In genomic region chr17:81512984-81513668, GRCh38 we compare ENCODE assay signal across 8 cellular contexts. TPM values are rescaled to one million over a fixed set of nuclear protein-coding genes. Genes with fewer than 3 reads are reported as not detected.
A peak's percentile ranks its signal among the peaks of the same experiment; 100 is the strongest.
DNase-seq lines count a peak whose midpoint lies in the region; ATAC-seq, FAIRE-seq and TF ChIP-seq lines count a peak whose summit lies in the region.

No MANE protein-coding gene starts in this region.

- peak; percentile 72 for DNase-seq in EL
- peak; percentile 49 for DNase-seq in RCC 7860 (ENCODE audit: low spot score)
- peak; percentile 79 for DNase-seq in activated naive CD8-positive, alpha-beta T cell treated with anti-CD3 and anti-CD28 coated beads, Interleukin-2, amount 10 ng/mL, durations not matched to agents 7 days and 5 days
- DNase-seq in heart right ventricle = peak; percentile 59 to 74
- DNase-seq in posterior vena cava (ENCODE audit: low spot score) = peak; percentile 90

- peaks cover 14 to 69% (median 52%) of the 10 kb centered on the region in 9 donors for H3K4me1 ChIP-seq in heart right ventricle

- POLR2A ChIA-PET in activated naive CD8-positive, alpha-beta T cell treated with anti-CD3 and anti-CD28 coated beads, Interleukin-2, amount 10 ng/mL, durations not matched to agents 7 days and 5 days (lab: Charles Lee) = interaction anchor here (0.7 to 6.9 kb wide), 17 partner anchors 10 to 585 kb away, joined by 3 to 50 read pairs (median 3); partner anchors contain the start of genes ARL16, CEP131, FAAP100 and FASN

- no peaks in the 10 kb centered on the region for H3K27me3 ChIP-seq in heart right ventricle

- H3K27ac Mint-ChIP-seq in activated naive CD8-positive, alpha-beta T cell treated with anti-CD3 and anti-CD28 coated beads, Interleukin-2, amount 10 ng/mL, durations not matched to agents 7 days and 5 days = peak overlapping the region; percentile 90

- TF ChIP-seq CTCF in heart right ventricle (IDR thresholded peaks at IDR 0.05) = no peak

- H3K4me1 Mint-ChIP-seq in activated naive CD8-positive, alpha-beta T cell treated with anti-CD3 and anti-CD28 coated beads, Interleukin-2, amount 10 ng/mL, durations not matched to agents 7 days and 5 days = peaks cover 31% of the 10 kb centered on the region

- H3K9me3 ChIP-seq in heart right ventricle = no peaks in the 10 kb centered on the region

- ATAC-seq in HG03469 (IDR thresholded peaks at IDR 0.05; ENCODE audit: unreplicated experiment) (peak; percentile 11), heart right ventricle (peak; percentile 5 to 43 (median 28)), HG03095 (IDR thresholded peaks at IDR 0.05; ENCODE audit: unreplicated experiment) (no peak), GM21526 (IDR thresholded peaks at IDR 0.05; ENCODE audit: low FRiP score, unreplicated experiment) (no peak)
- ATAC-seq in activated naive CD8-positive, alpha-beta T cell treated with anti-CD3 and anti-CD28 coated beads, Interleukin-2, amount 10 ng/mL, durations not matched to agents 7 days and 5 days (ENCODE audit: low read depth) = peak; percentile 27

- H3K4me3 ChIP-seq in heart right ventricle = peak overlapping the region; percentile 73 to 99 (median 94)

- no peaks in the 10 kb centered on the region for H3K9me3 Mint-ChIP-seq in activated naive CD8-positive, alpha-beta T cell treated with anti-CD3 and anti-CD28 coated beads, Interleukin-2, amount 10 ng/mL, durations not matched to agents 7 days and 5 days

- FAIRE-seq in RCC 7860 (lab: Jason Lieb, UNC) = no peak

- H3K36me3 ChIP-seq in heart right ventricle = peaks cover 8 to 44% (median 34%) of the 10 kb centered on the region in 9 donors

- intact Hi-C loops in heart right ventricle (cut with DNase I) (loop anchor here in 1 of 10 donors (2.0 kb wide), 1 partner anchor 118 kb away; the partner anchor contains the start of gene BAHCC1), posterior vena cava (cut with DNase I) (no loop called here)

- H3K36me3 Mint-ChIP-seq in activated naive CD8-positive, alpha-beta T cell treated with anti-CD3 and anti-CD28 coated beads, Interleukin-2, amount 10 ng/mL, durations not matched to agents 7 days and 5 days = peaks cover 41% of the 10 kb centered on the region

- 0 to 1% methylated on average over 41 to 68 of the region's 68 CpGs for WGBS in heart right ventricle, 2 donors

- peak overlapping the region; percentile 88 for H3K4me3 Mint-ChIP-seq in activated naive CD8-positive, alpha-beta T cell treated with anti-CD3 and anti-CD28 coated beads, Interleukin-2, amount 10 ng/mL, durations not matched to agents 7 days and 5 days

- no peaks in the 10 kb centered on the region for H3K27me3 Mint-ChIP-seq in activated naive CD8-positive, alpha-beta T cell treated with anti-CD3 and anti-CD28 coated beads, Interleukin-2, amount 10 ng/mL, durations not matched to agents 7 days and 5 days

- peak overlapping the region; percentile 98 to 100 (median 100) for H3K27ac ChIP-seq in heart right ventricle

RNA-seq across cellular contexts. Expression of gene ACTG1, which starts 0.5 kb away (rescaled TPM):
- 1,000 to 10,000 TPM; 2,936 to 3,174 TPM for total RNA-seq in activated naive CD8-positive, alpha-beta T cell treated with anti-CD3 and anti-CD28 coated beads, Interleukin-2, amount 10 ng/mL, durations not matched to agents 7 days and 5 days
- 100 to 1,000 TPM; 298 to 959 (median 345) TPM for total RNA-seq in heart right ventricle
- polyA plus RNA-seq in heart right ventricle = 1,000 to 10,000 TPM in 1 of 2 donors, 100 to 1,000 TPM in 1; 290 to 1,180 TPM
- 1,000 to 10,000 TPM; 1,410 to 1,809 TPM for total RNA-seq in posterior vena cava

RNA-seq across cellular contexts. Expression of gene FSCN2, which starts 15.1 kb away (rescaled TPM):
- 1 to 10 TPM in 1 of 2 experiments, under 1 TPM in 1; 0.94 to 1.7 TPM for total RNA-seq in activated naive CD8-positive, alpha-beta T cell treated with anti-CD3 and anti-CD28 coated beads, Interleukin-2, amount 10 ng/mL, durations not matched to agents 7 days and 5 days
- 1 to 10 TPM in 1 of 10 donors, under 1 TPM in 7, not detected in 2; 0.28 to 1.3 (median 0.45) TPM for total RNA-seq in heart right ventricle
- under 1 TPM; 0.14 to 0.95 TPM for polyA plus RNA-seq in heart right ventricle
- 1 to 10 TPM; 1.6 to 2.0 TPM for total RNA-seq in posterior vena cava

RNA-seq across cellular contexts. Expression of gene FAAP100, which starts 39.0 kb away (rescaled TPM):
- 10 to 100 TPM; 40.7 to 43.1 TPM for total RNA-seq in activated naive CD8-positive, alpha-beta T cell treated with anti-CD3 and anti-CD28 coated beads, Interleukin-2, amount 10 ng/mL, durations not matched to agents 7 days and 5 days
- 10 to 100 TPM in 8 of 10 donors, 1 to 10 TPM in 2; 8.7 to 17.2 (median 10.7) TPM for total RNA-seq in heart right ventricle
- 10 to 100 TPM; 16.5 to 30.6 TPM for polyA plus RNA-seq in heart right ventricle
- 10 to 100 TPM; 18.9 TPM for total RNA-seq in posterior vena cava

Comparison
In these comparisons a context has a peak if more than half of its experiments do, and no peak if none do; other contexts are left out.
1. ATAC-seq: peak in HG03469 (single experiment), activated naive CD8-positive, alpha-beta T cell treated with anti-CD3 and anti-CD28 coated beads, Interleukin-2, amount 10 ng/mL, durations not matched to agents 7 days and 5 days (single experiment) and heart right ventricle (8 of 8); none in HG03095 (single experiment) and GM21526 (single experiment).
2. Peak in every context shown above with its lines, with median percentiles within 50 percentile points of each other: DNase-seq.